ENCODE assay signal across 8 cellular contexts in genomic region chr10:96830511-96831199, GRCh38. TPM values are rescaled to one million over a fixed set of nuclear protein-coding genes. Genes with fewer than 3 reads are reported as not detected.
DNase-seq lines count a peak whose midpoint lies in the region; ATAC-seq and TF ChIP-seq lines count a peak whose summit lies in the region.

No MANE protein-coding gene starts in this region.

- peak; percentile 75 for TF ChIP-seq RAD21 in HCT116 (IDR thresholded peaks at IDR 0.05; ENCODE audit: low read depth)

- H3K36me3 Mint-ChIP-seq in CD4-positive, CD25-positive, alpha-beta regulatory T cell: no peaks in the 10 kb centered on the region

- peak in 1 of 2 donors; percentile 8 for ATAC-seq in CD4-positive, CD25-positive, alpha-beta regulatory T cell (ENCODE audit: low read depth in 2 of 2)
- ATAC-seq in HCT116 (no peak), HG02623 (IDR thresholded peaks at IDR 0.05; ENCODE audit: unreplicated experiment) (no peak)

- POLR2A ChIA-PET in HCT116 (lab: Charles Lee): no interaction called here

- CTCF ChIA-PET in HCT116 (lab: Charles Lee): interaction anchor here (1.0 kb wide), 1 partner anchor 190 kb away, joined by 3 read pairs; no protein-coding TSS in a partner anchor

- BruUV-seq in HCT116 (replicated peaks; lab: Mats Ljungman, UMichigan): no TSS peak

- H3K9me3 Mint-ChIP-seq in CD4-positive, CD25-positive, alpha-beta regulatory T cell: peaks cover 0 to 4% (median 0%) of the 10 kb centered on the region in 7 donors

- H2AFZ ChIP-seq in HCT116 (ENCODE audit: low read depth, low read length, poor library complexity, severe bottlenecking): peak overlapping the region; percentile 95
- peak overlapping the region; percentile 79 for H2AFZ ChIP-seq in osteoblast (ENCODE audit: low read length)

- 36 to 38% methylated on average over 17 of the region's 17 CpGs for WGBS in testis, 2 donors

- no peaks in the 10 kb centered on the region for H3K36me3 ChIP-seq in CD4-positive, CD25-positive, alpha-beta regulatory T cell (ENCODE audit: control insufficient read depth, insufficient read depth, low read length)
- H3K36me3 ChIP-seq in HCT116 (ENCODE audit: control insufficient read depth in 1 of 2, insufficient read depth in 2 of 2, low read length in 2 of 2): no peaks in the 10 kb centered on the region
- no peaks in the 10 kb centered on the region for H3K36me3 ChIP-seq in osteoblast (ENCODE audit: insufficient read depth, low read length)
- H3K36me3 ChIP-seq in testis (ENCODE audit: low read depth, missing control alignments): no peaks in the 10 kb centered on the region

- H3K4me1 ChIP-seq in CD4-positive, CD25-positive, alpha-beta regulatory T cell (ENCODE audit: control insufficient read depth, insufficient read depth, low read length, poor library complexity, severe bottlenecking): peaks cover 26% of the 10 kb centered on the region
- H3K4me1 ChIP-seq in HCT116 (ENCODE audit: control insufficient read depth in 1 of 2, insufficient read depth in 2 of 2, low read length in 2 of 2) (peaks cover 14 to 29% of the 10 kb centered on the region in 2 experiments), osteoblast (ENCODE audit: insufficient read depth, low read length) (peaks cover 21% of the 10 kb centered on the region), testis (peaks cover 11% of the 10 kb centered on the region)

- H3K27ac Mint-ChIP-seq in CD4-positive, CD25-positive, alpha-beta regulatory T cell: peak overlapping the region; percentile 84 to 96 (median 95)

- peaks cover 12% of the 10 kb centered on the region for H3K27me3 Mint-ChIP-seq in CD4-positive, CD25-positive, alpha-beta regulatory T cell

- H3K9me3 ChIP-seq in CD4-positive, CD25-positive, alpha-beta regulatory T cell (ENCODE audit: control insufficient read depth in 2 of 2, low read length in 2 of 2): no peaks in the 10 kb centered on the region
- H3K9me3 ChIP-seq in HCT116 (ENCODE audit: control insufficient read depth in 1 of 2, insufficient read depth in 1 of 2, low read depth in 1 of 2, low read length in 2 of 2): no peaks in the 10 kb centered on the region
- H3K9me3 ChIP-seq in osteoblast (ENCODE audit: low read depth, low read length): no peaks in the 10 kb centered on the region
- no peaks in the 10 kb centered on the region for H3K9me3 ChIP-seq in testis

- H3K9ac ChIP-seq in HCT116 (ENCODE audit: low read length): 0 out of 2 replicates have a peak overlapping the region, but pooled peaks have one; percentile 4

- H3K27ac ChIP-seq in CD4-positive, CD25-positive, alpha-beta regulatory T cell (ENCODE audit: insufficient read depth, low read length, poor library complexity, severe bottlenecking): peak overlapping the region; percentile 92
- H3K27ac ChIP-seq in HCT116 (ENCODE audit: low read depth, low read length): peak overlapping the region; percentile 85; the same call in 1 of the 2 replicates
- no peak overlapping the region for H3K27ac ChIP-seq in osteoblast (ENCODE audit: low read depth, low read length)
- H3K27ac ChIP-seq in testis: peak overlapping the region; percentile 83 to 96

- intact Hi-C loops in HCT116 (cut with micrococcal nuclease) (loop anchor here (1.0 to 5.0 kb wide), 5 partner anchors 65 to 453 kb away; no protein-coding TSS in a partner anchor), testis (cut with DNase I; ENCODE audit: low total_unique reads) (no loop called here)

- no peaks in the 10 kb centered on the region for H3K27me3 ChIP-seq in CD4-positive, CD25-positive, alpha-beta regulatory T cell (ENCODE audit: control insufficient read depth, insufficient read depth, low read length)
- no peaks in the 10 kb centered on the region for H3K27me3 ChIP-seq in HCT116 (ENCODE audit: insufficient read depth, low read length)
- H3K27me3 ChIP-seq in osteoblast (ENCODE audit: insufficient read depth, low read length): peaks cover 3% of the 10 kb centered on the region
- H3K27me3 ChIP-seq in testis: no peaks in the 10 kb centered on the region

- H3K9me2 ChIP-seq in HCT116 (ENCODE audit: insufficient read depth): no peaks in the 10 kb centered on the region

- H4K20me1 ChIP-seq in HCT116 (ENCODE audit: insufficient read depth): no peaks in the 10 kb centered on the region
- peaks cover 22% of the 10 kb centered on the region for H4K20me1 ChIP-seq in osteoblast (ENCODE audit: insufficient read depth, low read length)

- H3K4me2 ChIP-seq in HCT116 (ENCODE audit: low read length) (peak overlapping the region; percentile 80), osteoblast (ENCODE audit: insufficient read depth, low read length) (peak overlapping the region; percentile 86)

- peak overlapping the region; percentile 88 for H3K4me3 ChIP-seq in CD4-positive, CD25-positive, alpha-beta regulatory T cell (ENCODE audit: low read depth, low read length)
- H3K4me3 ChIP-seq in HCT116 (replicated peaks in 1 of 2; ENCODE audit: low read depth in 1 of 2, low read length in 2 of 2) (peak overlapping the region in 1 of 2 experiments; percentile 58; a peak in 1 of 4 replicates), osteoblast (ENCODE audit: insufficient read depth, low read length) (no peak overlapping the region), testis (peak overlapping the region in 1 of 2 donors; percentile 66)

- H3K4me1 Mint-ChIP-seq in CD4-positive, CD25-positive, alpha-beta regulatory T cell: peaks cover 17 to 42% (median 34%) of the 10 kb centered on the region in 4 donors

- TF ChIP-seq CTCF in HCT116 (IDR thresholded peaks at IDR 0.05 in 2 of 3, conservative IDR thresholded peaks at IDR 0.05 in 1 of 3; ENCODE audit: borderline replicate concordance in 1 of 3, insufficient read depth in 1 of 3, low read depth in 2 of 3, low read length in 2 of 3) (peak; percentile 79 to 91 (median 85)), osteoblast (IDR thresholded peaks at IDR 0.05; ENCODE audit: extremely low read depth, low read depth, low read length) (peak; percentile 84), testis (IDR thresholded peaks at IDR 0.05) (peak; percentile 83 to 93 (median 88))

- peak; percentile 66 to 92 (median 84) for DNase-seq in CD4-positive, CD25-positive, alpha-beta regulatory T cell
- DNase-seq in HCT116 (ENCODE audit: low read depth, low spot score): peak; percentile 75
- DNase-seq in NOMO-1 treated with dmso at 0.1 percent for 144 hours (lab: John Stamatoyannopoulos, UW; ENCODE audit: unreplicated experiment): peak; percentile 49
- peak; percentile 70 for DNase-seq in activated T-cell treated with anti-CD3 and anti-CD28 coated beads for 24 hours (ENCODE audit: low read depth)
- DNase-seq in fibroblast of gingiva (ENCODE audit: low read depth): peak; percentile 35
- peak; percentile 82 for DNase-seq in osteoblast (ENCODE audit: insufficient read length, low spot score, missing footprints)
- peak; percentile 78 for DNase-seq in testis

- H3K79me2 ChIP-seq in HCT116 (ENCODE audit: insufficient read depth, low read length): peaks cover 26% of the 10 kb centered on the region
- H3K79me2 ChIP-seq in osteoblast (ENCODE audit: insufficient read depth, low read length): peaks cover 32% of the 10 kb centered on the region

- no peak for TF ChIP-seq POLR2A in HCT116 (IDR thresholded peaks at IDR 0.05; ENCODE audit: borderline replicate concordance, extremely low read depth, insufficient read depth, insufficient read length)
- no peak for TF ChIP-seq POLR2A in testis (IDR thresholded peaks at IDR 0.05)

- RAD21 ChIA-PET in HCT116 (lab: Charles Lee; ENCODE audit: low non-redundant PET in 1 of 2, low total read pairs in 2 of 2, uncharacterized antibody in 2 of 2, unreplicated experiment in 2 of 2): no interaction called here

- peak overlapping the region; percentile 81 to 98 (median 84) for H3K4me3 Mint-ChIP-seq in CD4-positive, CD25-positive, alpha-beta regulatory T cell

TF ChIP-seq in HCT116, 20 proteins besides CTCF, POLR2A, EP300 and RAD21:
- 0 out of 2 replicates have a peak, but pooled peaks have one; percentile 23 for TF ChIP-seq POLR2AphosphoS5 (IDR thresholded peaks at IDR 0.05; ENCODE audit: low read depth, low read length)
- TF ChIP-seq REST (IDR thresholded peaks at IDR 0.05; ENCODE audit: low read depth): no peak
- peak; percentile 37 for TF ChIP-seq MAX (IDR thresholded peaks at IDR 0.05)
- TF ChIP-seq YY1 (IDR thresholded peaks at IDR 0.05; ENCODE audit: extremely low read depth, insufficient replicate concordance, low read depth, low read length): peak; percentile 75
- peak; percentile 81 for TF ChIP-seq CBX3 (IDR thresholded peaks at IDR 0.05; ENCODE audit: low read depth)

RNA-seq across cellular contexts. Expression of gene LCOR, which starts 1.4 kb away (rescaled TPM):
- total RNA-seq in CD4-positive, CD25-positive, alpha-beta regulatory T cell: 63.1 TPM
- polyA plus RNA-seq in CD4-positive, CD25-positive, alpha-beta regulatory T cell: 10 to 100 TPM; 12.7 to 17.7 (median 16.3) TPM
- 59.9 TPM for total RNA-seq in HCT116 (2021; ENCODE audit: unreplicated experiment)
- polyA plus RNA-seq in HCT116 (2012): 6.2 and 7.0 TPM in 2 replicates
- 19.2 and 25.0 TPM in 2 replicates for total RNA-seq in osteoblast
- 10 to 100 TPM; 40.0 to 68.3 TPM for total RNA-seq in testis
- 11.6 TPM for polyA plus RNA-seq in testis (ENCODE audit: insufficient read depth, low read depth, low replicate concordance)
